ENCODE assay signal across 15 cellular contexts in genomic region chr1:214532070-214532469, GRCh38. TPM values are rescaled to one million over a fixed set of nuclear protein-coding genes. Genes with fewer than 3 reads are reported as not detected.
DNase-seq lines count a peak whose midpoint lies in the region; ATAC-seq and TF ChIP-seq lines count a peak whose summit lies in the region.
"Had no signal": no experiment of that assay in that cellular context is flagged by ENCODE, and none has a peak within 500 bp of the region (broad histone marks: within the 10 kb centered on the region; RNA-seq: fewer than 3 reads in every experiment).

No MANE protein-coding gene starts in this region.

- H3K36me3 Mint-ChIP-seq in endodermal cell (ENCODE audit: low read depth), result peaks cover 26% of the 10 kb centered on the region
- H3K36me3 Mint-ChIP-seq: CD4-positive, CD25-positive, alpha-beta regulatory T cell; IgD-negative memory B cell had no signal

- H3K36me3 ChIP-seq in left ventricle myocardium inferior (peaks cover 8% of the 10 kb centered on the region), endodermal cell (ENCODE audit: control insufficient read depth, insufficient read depth, low read length) (peaks cover 22% of the 10 kb centered on the region), trophoblast cell (ENCODE audit: control insufficient read depth in 1 of 2, insufficient read depth in 2 of 2, low read length in 2 of 2) (peaks cover 13% of the 10 kb centered on the region in 2 experiments)
- H3K36me3 ChIP-seq: BLaER1 treated with 17β-estradiol and CSF1 and Interleukin-3, amounts not matched to agents 10 nM and 100 nM had no signal

- H3K4me3 Mint-ChIP-seq in endodermal cell, result no peak overlapping the region
- H3K4me3 Mint-ChIP-seq: CD4-positive, CD25-positive, alpha-beta regulatory T cell; GM23338; IgD-negative memory B cell had no signal

- TF ChIP-seq CTCF in left ventricle myocardium inferior (IDR thresholded peaks at IDR 0.05; ENCODE audit: borderline replicate concordance), result no peak
- TF ChIP-seq CTCF in endodermal cell (conservative IDR thresholded peaks at IDR 0.05), result no peak

- H3K27me3 Mint-ChIP-seq in endodermal cell (ENCODE audit: insufficient read depth), result no peaks in the 10 kb centered on the region
- H3K27me3 Mint-ChIP-seq: IgD-negative memory B cell had no signal

- H3K79me2 ChIP-seq in trophoblast cell (ENCODE audit: control insufficient read depth, insufficient read depth, low read length, poor library complexity), result peaks cover 10% of the 10 kb centered on the region

- H2AFZ ChIP-seq in trophoblast cell (ENCODE audit: insufficient read depth, low read length, poor library complexity), result no peak overlapping the region
- H2AFZ ChIP-seq: GM23338 had no signal

- peaks cover 16% of the 10 kb centered on the region for H3K4me1 Mint-ChIP-seq in endodermal cell
- H3K4me1 Mint-ChIP-seq: CD4-positive, CD25-positive, alpha-beta regulatory T cell; IgD-negative memory B cell had no signal

- no peak overlapping the region for H4K12ac ChIP-seq in trophoblast cell (ENCODE audit: low read depth, low read length)

- peak; percentile 36 for ATAC-seq in Right ventricle myocardium superior (ENCODE audit: poor library complexity)
- ATAC-seq: GM12878, GM23338 had no signal

- H4K8ac ChIP-seq in trophoblast cell (ENCODE audit: low read depth, low read length), result no peak overlapping the region

- H2BK5ac ChIP-seq in trophoblast cell (ENCODE audit: low read depth, low read length, poor library complexity), result no peak overlapping the region

- no peak overlapping the region for H3K4me3 ChIP-seq in left ventricle myocardium inferior
- no peak overlapping the region for H3K4me3 ChIP-seq in endodermal cell (ENCODE audit: low read length)
- no peak overlapping the region for H3K4me3 ChIP-seq in trophoblast cell (ENCODE audit: low read depth, low read length)
- H3K4me3 ChIP-seq: BLaER1 treated with 17β-estradiol and CSF1 and Interleukin-3, amounts not matched to agents 10 nM and 100 nM; GM12878; GM23338 had no signal

- H3K4me1 ChIP-seq in left ventricle myocardium inferior (peaks cover 17% of the 10 kb centered on the region), endodermal cell (ENCODE audit: control insufficient read depth, insufficient read depth, low read length) (peaks cover 1% of the 10 kb centered on the region), trophoblast cell (ENCODE audit: control insufficient read depth in 1 of 2, insufficient read depth in 2 of 2, low read length in 2 of 2) (peaks cover 0 to 3% of the 10 kb centered on the region in 2 experiments)
- H3K4me1 ChIP-seq: BLaER1 treated with 17β-estradiol and CSF1 and Interleukin-3, amounts not matched to agents 10 nM and 100 nM had no signal

- H2BK120ac ChIP-seq in trophoblast cell (ENCODE audit: insufficient read depth, low read length, poor library complexity), result no peak overlapping the region

- 92 to 95% methylated on average over 7 to 9 of the region's 9 CpGs for whole genome bisulfite sequencing in endodermal cell (ENCODE audit: insufficient coverage in 1 of 2, insufficient read length in 1 of 2), 2 experiments
- WGBS in trophoblast cell (ENCODE audit: extremely low coverage, insufficient coverage, insufficient read length), result no CpG with 5 or more reads among the region's 9 CpGs

- H3K27ac Mint-ChIP-seq in endodermal cell, result no peak overlapping the region
- H3K27ac Mint-ChIP-seq: GM23338, IgD-negative memory B cell had no signal

- H3K18ac ChIP-seq in trophoblast cell (ENCODE audit: low read length), result peak overlapping the region; percentile 68

- H3K79me1 ChIP-seq in trophoblast cell (ENCODE audit: low read length), result no peaks in the 10 kb centered on the region

- H3K27me3 ChIP-seq in left ventricle myocardium inferior (ENCODE audit: low read depth), result no peaks in the 10 kb centered on the region
- no peaks in the 10 kb centered on the region for H3K27me3 ChIP-seq in endodermal cell (ENCODE audit: control insufficient read depth, insufficient read depth, low read length, poor library complexity, severe bottlenecking)
- H3K27me3 ChIP-seq in trophoblast cell (ENCODE audit: insufficient read depth, low read length), result no peaks in the 10 kb centered on the region
- H3K27me3 ChIP-seq: BLaER1 treated with 17β-estradiol and CSF1 and Interleukin-3, amounts not matched to agents 10 nM and 100 nM had no signal

- H3K23ac ChIP-seq in trophoblast cell (ENCODE audit: low read length), result no peak overlapping the region

- H3K9me3 Mint-ChIP-seq in endodermal cell, result peaks cover 2% of the 10 kb centered on the region
- H3K9me3 Mint-ChIP-seq: GM23338, IgD-negative memory B cell had no signal

- no peak overlapping the region for H4K91ac ChIP-seq in trophoblast cell (ENCODE audit: low read depth, low read length)

- no peak for DNase-seq in Right ventricle myocardium superior
- DNase-seq in left ventricle myocardium inferior, result no peak
- no peak for DNase-seq in endodermal cell
- no peak for DNase-seq in trophoblast cell
- DNase-seq in DMS 273 treated with DMSO at 0.1 percent for 48 hours (lab: John Stamatoyannopoulos, UW), result no peak
- DNase-seq in NCI-H510A (lab: John Stamatoyannopoulos, UW), result no peak
- no peak for DNase-seq in activated CD4-positive, alpha-beta T cell treated with anti-CD3 and anti-CD28 coated beads, Interleukin-2, amount 50 U/mL, for 48 hours
- DNase-seq: ACHN; CD4-positive, CD25-positive, alpha-beta regulatory T cell; DMS79; H7 had no signal

- H2BK12ac ChIP-seq in trophoblast cell (ENCODE audit: low read length), result no peak overlapping the region

- H3K9ac ChIP-seq in endodermal cell (ENCODE audit: extremely low read depth, low read length, poor library complexity, severe bottlenecking) (no peak overlapping the region), trophoblast cell (ENCODE audit: low read length) (no peak overlapping the region)
- H3K9ac ChIP-seq: BLaER1 treated with 17β-estradiol and CSF1 and Interleukin-3, amounts not matched to agents 10 nM and 100 nM had no signal

- intact Hi-C loops in Right ventricle myocardium superior (cut with DNase I) (no loop called here), left ventricle myocardium inferior (cut with micrococcal nuclease) (no loop called here)

- H3K4ac ChIP-seq in trophoblast cell (ENCODE audit: low read depth, low read length), result peak overlapping the region; percentile 100

- no peaks in the 10 kb centered on the region for H3K9me3 ChIP-seq in left ventricle myocardium inferior (replicated peaks)
- H3K9me3 ChIP-seq in endodermal cell (ENCODE audit: control insufficient read depth, low read length), result no peaks in the 10 kb centered on the region
- peaks cover 5% of the 10 kb centered on the region for H3K9me3 ChIP-seq in trophoblast cell (ENCODE audit: insufficient read depth, low read depth, low read length)

- H3K27ac ChIP-seq in left ventricle myocardium inferior (replicated peaks), result no peak overlapping the region
- peak overlapping the region; percentile 21 for H3K27ac ChIP-seq in endodermal cell (ENCODE audit: low read depth, low read length)
- no peak overlapping the region for H3K27ac ChIP-seq in trophoblast cell (ENCODE audit: low read depth, low read length)
- H3K27ac ChIP-seq: BLaER1 treated with 17β-estradiol and CSF1 and Interleukin-3, amounts not matched to agents 10 nM and 100 nM had no signal

- no peak overlapping the region for H3K14ac ChIP-seq in trophoblast cell (ENCODE audit: low read length)

- H3K4me2 ChIP-seq in trophoblast cell (ENCODE audit: low read length), result no peak overlapping the region
- H3K4me2 ChIP-seq: BLaER1 treated with 17β-estradiol and CSF1 and Interleukin-3, amounts not matched to agents 10 nM and 100 nM; GM23338 had no signal

- no peak overlapping the region for H2AK5ac ChIP-seq in trophoblast cell (ENCODE audit: low read length)

RNA-seq across cellular contexts. Expression of gene PTPN14, which starts 19.3 kb away (rescaled TPM):
- total RNA-seq in Right ventricle myocardium superior (25.1 TPM), left ventricle myocardium inferior (32.5 TPM), endodermal cell (10 to 100 TPM; 72.6 to 93.2 TPM)
- 20.1 TPM for polyA plus RNA-seq in endodermal cell (2013, experiment 1 of 2)
- 23.3 TPM for polyA plus RNA-seq in endodermal cell (2013, experiment 2 of 2)
- polyA plus RNA-seq in trophoblast cell (2013), result 40.3 and 40.4 TPM in 2 replicates
